ENCODE assay signal across 8 cellular contexts in the genomic region with DNA sequence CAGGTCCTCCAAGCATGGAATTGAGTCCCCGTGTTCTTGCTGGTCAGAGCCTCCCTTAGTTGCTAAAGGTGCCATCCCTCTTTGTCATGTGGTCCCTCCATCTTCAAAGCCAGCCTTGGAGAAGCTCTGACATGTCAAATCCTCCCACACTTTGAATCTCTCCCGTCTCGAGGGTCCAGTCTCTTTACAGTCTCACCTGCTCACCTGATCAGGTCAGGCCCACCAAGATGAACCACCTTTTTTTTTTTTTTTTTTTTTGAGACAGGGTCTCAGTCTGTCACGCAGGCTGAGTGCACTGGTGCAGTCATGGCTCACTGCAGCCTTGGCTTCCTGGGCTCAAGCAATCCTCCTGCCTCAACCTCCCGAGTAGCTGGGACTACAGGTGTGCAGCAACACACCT.
"Had no signal": no experiment of that assay in that cellular context is flagged by ENCODE, and none has a peak within 500 bp of the region (broad histone marks: within the 10 kb centered on the region; RNA-seq: fewer than 3 reads in every experiment).

No MANE protein-coding gene starts in this region.

- FAIRE-seq: HepG2, HTR-8/SVneo had no signal

- ATAC-seq: HepG2 had no signal

- H3K27ac ChIP-seq: HL-60, KMS-11 had no signal

- H3K27ac Mint-ChIP-seq: IgD-negative memory B cell had no signal

- DNase-seq: IMR-90, KBM-7, KG1 had no signal

- H3K36me3 Mint-ChIP-seq: IgD-negative memory B cell had no signal

- H3K9me3 Mint-ChIP-seq: IgD-negative memory B cell had no signal

- H3K9ac ChIP-seq: KMS-11 had no signal

- H3K4me3 Mint-ChIP-seq: IgD-negative memory B cell had no signal

- H3K4me2 ChIP-seq: KMS-11 had no signal
